ENCODE assay signal across 22 cellular contexts in the genomic region with DNA sequence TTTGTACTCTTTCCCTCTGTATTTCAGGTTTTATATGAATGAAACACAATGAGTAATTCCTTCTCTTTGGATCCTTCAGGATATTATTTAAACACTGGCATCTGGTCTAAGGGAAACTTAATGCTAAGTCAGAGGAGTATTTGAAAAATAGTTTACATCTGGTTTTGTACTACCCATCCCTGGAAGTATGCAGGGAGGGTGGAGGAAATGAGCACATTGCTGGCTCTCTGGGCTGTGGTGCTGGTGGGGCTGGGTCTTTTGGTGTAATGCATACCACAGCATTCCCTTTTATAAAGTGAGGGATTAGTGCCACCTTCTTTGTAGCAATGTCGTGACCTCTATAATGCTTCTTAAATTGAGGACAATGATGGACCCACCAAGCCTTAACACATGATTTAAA.
"Had no signal": no experiment of that assay in that cellular context is flagged by ENCODE, and none has a peak within 500 bp of the region (broad histone marks: within the 10 kb centered on the region; RNA-seq: fewer than 3 reads in every experiment).

No MANE protein-coding gene starts in this region.

- H3K4me1 Mint-ChIP-seq: activated naive CD4-positive, alpha-beta T cell treated with anti-CD3 and anti-CD28 coated beads, Interleukin-2, amount 50 U/mL, for 24 hours; central memory CD8-positive, alpha-beta T cell; naive thymus-derived CD4-positive, alpha-beta T cell had no signal

- DNase-seq: activated CD4-positive, alpha-beta T cell treated with anti-CD3 and anti-CD28 coated beads for 1 hour; activated CD4-positive, alpha-beta T cell treated with anti-CD3 and anti-CD28 coated beads, Interleukin-2, amount 50 U/mL, for 1 hour; activated gamma-delta T cell treated with Interleukin-2 at 50 U/mL for 16 hours; activated T-cell treated with anti-CD3 and anti-CD28 coated beads, Interleukin-2, amount 50 U/mL, for 1 hour; aorta; brain microvascular endothelial cell; effector CD4-positive, alpha-beta T cell; glutamatergic neuron; kidney glomerular epithelial cell; left ventricle myocardium inferior; naive thymus-derived CD4-positive, alpha-beta T cell; stimulated activated CD4-positive, alpha-beta T cell treated with anti-CD3 and anti-CD28 coated beads, Interleukin-4, amount 100 ng/mL, for 24 hours; stimulated activated naive CD4-positive, alpha-beta T cell treated with Interleukin-2 at 50 U/mL for 16 hours; WERI-Rb-1 had no signal

- H3K27ac Mint-ChIP-seq: activated naive CD4-positive, alpha-beta T cell treated with anti-CD3 and anti-CD28 coated beads, Interleukin-2, amount 50 U/mL, for 24 hours; naive thymus-derived CD4-positive, alpha-beta T cell; progenitor cell of endocrine pancreas; type B pancreatic cell had no signal

- H3K27me3 ChIP-seq: brain microvascular endothelial cell, hepatocyte, vagina had no signal

- H3K4me3 ChIP-seq: coronary artery, hepatocyte, left ventricle myocardium inferior, thoracic aorta, vagina had no signal

- H3K4me1 ChIP-seq: left ventricle myocardium inferior, vagina had no signal

- H3K36me3 Mint-ChIP-seq: activated naive CD4-positive, alpha-beta T cell treated with anti-CD3 and anti-CD28 coated beads, Interleukin-2, amount 50 U/mL, for 24 hours had no signal

- H3K36me3 ChIP-seq: brain microvascular endothelial cell, left ventricle myocardium inferior, thoracic aorta, vagina, WERI-Rb-1 had no signal

- H3K27me3 Mint-ChIP-seq: activated naive CD4-positive, alpha-beta T cell treated with anti-CD3 and anti-CD28 coated beads, Interleukin-2, amount 50 U/mL, for 24 hours; progenitor cell of endocrine pancreas; type B pancreatic cell had no signal

- H3K9me3 Mint-ChIP-seq: activated naive CD4-positive, alpha-beta T cell treated with anti-CD3 and anti-CD28 coated beads, Interleukin-2, amount 50 U/mL, for 24 hours; central memory CD8-positive, alpha-beta T cell; naive thymus-derived CD4-positive, alpha-beta T cell had no signal

- H3K27ac ChIP-seq: brain microvascular endothelial cell, coronary artery, hepatocyte, left ventricle myocardium inferior, thoracic aorta, vagina, WERI-Rb-1 had no signal

- H2AFZ ChIP-seq: hepatocyte had no signal

- H3K4me3 Mint-ChIP-seq: activated naive CD4-positive, alpha-beta T cell treated with anti-CD3 and anti-CD28 coated beads, Interleukin-2, amount 50 U/mL, for 24 hours; central memory CD8-positive, alpha-beta T cell; naive thymus-derived CD4-positive, alpha-beta T cell; type B pancreatic cell had no signal

- H3K4me2 ChIP-seq: hepatocyte had no signal

- ATAC-seq: naive thymus-derived CD4-positive, alpha-beta T cell had no signal

- H3K79me2 ChIP-seq: hepatocyte had no signal

- H3K9me3 ChIP-seq: left ventricle myocardium inferior, thoracic aorta, vagina had no signal
